In the genomic region with DNA sequence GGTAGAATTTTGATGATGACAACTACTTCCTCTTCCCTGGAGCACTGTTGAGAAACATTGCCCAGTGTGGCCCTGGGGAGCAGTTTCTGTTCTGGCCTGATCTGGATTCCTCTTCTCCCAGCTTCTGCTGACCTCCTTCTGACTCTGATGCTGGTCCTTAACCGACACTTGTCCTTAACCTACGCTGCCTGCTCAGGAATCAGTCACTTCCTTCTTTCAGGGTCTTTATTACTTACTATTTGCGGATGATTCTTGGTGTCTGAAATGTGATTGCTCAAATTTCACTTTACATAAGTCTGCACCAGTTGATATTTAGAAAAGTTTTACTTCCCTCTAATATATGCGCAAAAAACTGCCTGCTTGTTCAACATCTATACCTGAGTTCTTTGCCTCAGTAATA, we compare ENCODE assay signal across 10 cellular contexts.
DNase-seq lines count a peak whose midpoint lies in the region; ATAC-seq and TF ChIP-seq lines count a peak whose summit lies in the region.
"Had no signal": no experiment of that assay in that cellular context is flagged by ENCODE, and none has a peak within 500 bp of the region (broad histone marks: within the 10 kb centered on the region; RNA-seq: fewer than 3 reads in every experiment).

No MANE protein-coding gene starts in this region.

- H3K4me3 ChIP-seq in HEK293 (ENCODE audit: low read depth, low read length) = no peak overlapping the region
- no peak overlapping the region for H3K4me3 ChIP-seq in muscle layer of duodenum (ENCODE audit: low read depth in 1 of 2, low read length in 2 of 2)

- no peak for DNase-seq in CD4-positive, alpha-beta T cell
- DNase-seq in SIG-M5 treated with dmso at 0.1 percent for 504 hours (lab: John Stamatoyannopoulos, UW; ENCODE audit: unreplicated experiment) (peak; percentile 98), NCI-H1930 (lab: John Stamatoyannopoulos, UW) (no peak), NCI-H2196 treated with DMSO at 0.1 percent for 48 hours (lab: John Stamatoyannopoulos, UW; ENCODE audit: unreplicated experiment) (no peak)

- no peak for ATAC-seq in CD4-positive, alpha-beta T cell (ENCODE audit: poor library complexity)
- ATAC-seq in HG03457 (IDR thresholded peaks at IDR 0.05; ENCODE audit: unreplicated experiment) (no peak), HG02588 (IDR thresholded peaks at IDR 0.05; ENCODE audit: unreplicated experiment) (no peak)

- H3K4me1 Mint-ChIP-seq in CD4-positive, alpha-beta T cell (ENCODE audit: low read depth) = peaks cover 16% of the 10 kb centered on the region

- no peaks in the 10 kb centered on the region for H3K27me3 Mint-ChIP-seq in CD4-positive, alpha-beta T cell
- H3K27me3 Mint-ChIP-seq: activated naive CD4-positive, alpha-beta T cell treated with anti-CD3 and anti-CD28 coated beads, Interleukin-2, amount 50 U/mL, for 24 hours had no signal

- H3K4me1 ChIP-seq in HEK293 (ENCODE audit: control insufficient read depth, insufficient read depth, low read length) = peaks cover 4% of the 10 kb centered on the region; the same call in 1 of the 2 replicates
- no peaks in the 10 kb centered on the region for H3K4me1 ChIP-seq in muscle layer of duodenum (ENCODE audit: control insufficient read depth in 1 of 2, insufficient read depth in 2 of 2, low read length in 2 of 2)

- H3K9me3 Mint-ChIP-seq in CD4-positive, alpha-beta T cell = no peaks in the 10 kb centered on the region

- TF ChIP-seq CTCF in CD4-positive, alpha-beta T cell (IDR thresholded peaks at IDR 0.05) = no peak
- no peak for TF ChIP-seq CTCF in HEK293 (tag by site-specific recombination; IDR thresholded peaks at IDR 0.05)

- no peaks in the 10 kb centered on the region for H3K9me3 ChIP-seq in CD4-positive, alpha-beta T cell (ENCODE audit: control insufficient read depth, low read length)
- H3K9me3 ChIP-seq in HEK293 (ENCODE audit: control insufficient read depth, insufficient read depth, low read depth, low read length) = no peaks in the 10 kb centered on the region
- H3K9me3 ChIP-seq in muscle layer of duodenum (ENCODE audit: control insufficient read depth in 1 of 2, low read length in 2 of 2) = no peaks in the 10 kb centered on the region

- H3K27ac Mint-ChIP-seq in CD4-positive, alpha-beta T cell = peak overlapping the region; percentile 73

- POLR2A ChIA-PET in CD4-positive, alpha-beta T cell (lab: Charles Lee) = interaction anchor here (1.2 kb wide), 1 partner anchor 165 kb away, joined by 4 read pairs; no protein-coding TSS in a partner anchor
- POLR2A ChIA-PET in HEK293 (lab: Yijun Ruan, JAX) = no interaction called here

- intact Hi-C loops in CD4-positive, alpha-beta T cell (cut with DNase I, micrococcal nuclease) = no loop called here

- H3K36me3 ChIP-seq in HEK293 (ENCODE audit: control insufficient read depth in 2 of 2, insufficient read depth in 1 of 2, low read length in 2 of 2) (no peaks in the 10 kb centered on the region), muscle layer of duodenum (ENCODE audit: control insufficient read depth in 1 of 2, insufficient read depth in 2 of 2, low read length in 2 of 2) (no peaks in the 10 kb centered on the region)

- CTCF ChIA-PET in CD4-positive, alpha-beta T cell (lab: Charles Lee) = no interaction called here
- CTCF ChIA-PET in HEK293 (lab: Yijun Ruan, JAX) = no interaction called here

- no peaks in the 10 kb centered on the region for H3K36me3 Mint-ChIP-seq in CD4-positive, alpha-beta T cell (ENCODE audit: low read depth)
- H3K36me3 Mint-ChIP-seq: activated naive CD4-positive, alpha-beta T cell treated with anti-CD3 and anti-CD28 coated beads, Interleukin-2, amount 50 U/mL, for 24 hours had no signal

- no peak overlapping the region for H3K4me3 Mint-ChIP-seq in CD4-positive, alpha-beta T cell
- H3K4me3 Mint-ChIP-seq: activated naive CD4-positive, alpha-beta T cell treated with anti-CD3 and anti-CD28 coated beads, Interleukin-2, amount 50 U/mL, for 24 hours had no signal

- no peak overlapping the region for H3K27ac ChIP-seq in CD4-positive, alpha-beta T cell (ENCODE audit: low read depth, low read length)
- H3K27ac ChIP-seq in HEK293 (ENCODE audit: extremely low read depth, low read depth, low read length) = no peak overlapping the region
- H3K27ac ChIP-seq in muscle layer of duodenum (ENCODE audit: low read length) = peak overlapping the region; percentile 41
- H3K27ac ChIP-seq: KMS-11 had no signal

- H3K27me3 ChIP-seq in CD4-positive, alpha-beta T cell (ENCODE audit: control insufficient read depth, insufficient read depth, low read length) = no peaks in the 10 kb centered on the region
- no peaks in the 10 kb centered on the region for H3K27me3 ChIP-seq in muscle layer of duodenum (ENCODE audit: low read depth, low read length)

TF ChIP-seq in HEK293, 187 proteins besides CTCF, POLR2A, EP300 and RAD21:
- 0 out of 2 replicates have a peak, but pooled peaks have one; percentile 24 for TF ChIP-seq ZNF335 (tag by site-specific recombination; conservative IDR thresholded peaks at IDR 0.05)
- peak; percentile 45; the same call in 1 of the 2 replicates for TF ChIP-seq ZNF600 (tag by site-specific recombination; IDR thresholded peaks at IDR 0.05)
- TF ChIP-seq MEIS1 (CRISPR knock-in tag; IDR thresholded peaks at IDR 0.05; ENCODE audit: borderline replicate concordance) = no peak
